In the genomic region with DNA sequence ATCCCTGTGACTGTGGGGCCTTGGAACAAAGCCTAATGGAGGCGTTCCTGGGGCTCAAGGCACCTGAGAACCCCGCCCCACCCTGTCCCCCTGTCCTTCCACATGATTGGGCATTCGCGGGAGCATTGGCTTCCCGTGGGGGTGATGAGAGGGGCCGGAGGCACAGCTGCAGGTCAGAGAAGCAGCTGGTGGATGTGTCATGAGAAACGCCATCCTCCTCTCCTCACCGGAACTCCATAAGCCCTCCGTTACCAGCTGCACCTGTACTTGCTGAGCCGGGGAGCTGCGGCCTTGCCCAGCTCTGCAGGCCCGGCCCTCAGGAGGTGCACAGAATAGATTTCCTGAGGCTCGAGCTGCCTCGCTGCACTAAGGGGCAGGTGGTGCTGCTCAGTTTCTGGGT, we compare ENCODE assay signal across 14 cellular contexts. TPM values are rescaled to one million over a fixed set of nuclear protein-coding genes. Genes with fewer than 3 reads are reported as not detected.
DNase-seq lines count a peak whose midpoint lies in the region; ATAC-seq and TF ChIP-seq lines count a peak whose summit lies in the region.
"Had no signal": no experiment of that assay in that cellular context is flagged by ENCODE, and none has a peak within 500 bp of the region (broad histone marks: within the 10 kb centered on the region; RNA-seq: fewer than 3 reads in every experiment).

No MANE protein-coding gene starts in this region.

- H3K9me3 ChIP-seq in Peyer's patch (no peaks in the 10 kb centered on the region), thoracic aorta (no peaks in the 10 kb centered on the region)

- H3K27me3 Mint-ChIP-seq in mesothelial cell of epicardium (ENCODE audit: low read depth) = no peaks in the 10 kb centered on the region
- H3K27me3 Mint-ChIP-seq: CD8-positive, alpha-beta memory T cell; central memory CD8-positive, alpha-beta T cell had no signal

- H3K36me3 ChIP-seq in Peyer's patch (peaks cover 0 to 67% (median 0%) of the 10 kb centered on the region in 3 donors), thoracic aorta (peaks cover 61% of the 10 kb centered on the region)

- no peak overlapping the region for H3K4me3 ChIP-seq in Peyer's patch
- H3K4me3 ChIP-seq in thoracic aorta = no peak overlapping the region

- H3K36me3 Mint-ChIP-seq in mesothelial cell of epicardium = peaks cover 27% of the 10 kb centered on the region

- DNase-seq in Peyer's patch = no peak
- DNase-seq in mesothelial cell of epicardium (ENCODE audit: low spot score in 2 of 2, unreplicated experiment in 2 of 2) = no peak
- DNase-seq in thoracic aorta (ENCODE audit: low spot score) = no peak
- no peak for DNase-seq in activated naive CD4-positive, alpha-beta T cell treated with anti-CD3 and anti-CD28 coated beads, Interleukin-2, amount 50 U/mL, for 16 hours
- DNase-seq in HuH-7.5 (ENCODE audit: low spot score) = no peak
- DNase-seq: activated naive CD4-positive, alpha-beta T cell treated with anti-CD3 and anti-CD28 coated beads for 36 hours; CD8-positive, alpha-beta memory T cell; midbrain; NCI-H1417 treated with DMSO at 0.1 percent for 48 hours; NCI-H446 treated with DMSO at 0.1 percent for 48 hours had no signal

- no peaks in the 10 kb centered on the region for H3K9me3 Mint-ChIP-seq in mesothelial cell of epicardium
- H3K9me3 Mint-ChIP-seq: activated naive CD4-positive, alpha-beta T cell treated with anti-CD3 and anti-CD28 coated beads for 36 hours; CD8-positive, alpha-beta memory T cell; central memory CD8-positive, alpha-beta T cell had no signal

- TF ChIP-seq CTCF in Peyer's patch (IDR thresholded peaks at IDR 0.05) = no peak
- no peak for TF ChIP-seq CTCF in mesothelial cell of epicardium (IDR thresholded peaks at IDR 0.05; ENCODE audit: unreplicated experiment)
- TF ChIP-seq CTCF in thoracic aorta (IDR thresholded peaks at IDR 0.05) = no peak

- H3K27ac Mint-ChIP-seq in mesothelial cell of epicardium = peak overlapping the region; percentile 36
- H3K27ac Mint-ChIP-seq: activated naive CD4-positive, alpha-beta T cell treated with anti-CD3 and anti-CD28 coated beads for 36 hours had no signal

- H3K4me3 Mint-ChIP-seq in mesothelial cell of epicardium = no peak overlapping the region
- H3K4me3 Mint-ChIP-seq: activated naive CD4-positive, alpha-beta T cell treated with anti-CD3 and anti-CD28 coated beads for 36 hours; CD8-positive, alpha-beta memory T cell; central memory CD8-positive, alpha-beta T cell had no signal

- H3K27me3 ChIP-seq in Peyer's patch = no peaks in the 10 kb centered on the region
- no peaks in the 10 kb centered on the region for H3K27me3 ChIP-seq in thoracic aorta (replicated peaks; ENCODE audit: insufficient read depth)

- ATAC-seq in thoracic aorta (ENCODE audit: insufficient number of reproducible peaks, low FRiP score, low read depth) = no peak
- ATAC-seq in GM21515 (IDR thresholded peaks at IDR 0.05; ENCODE audit: unreplicated experiment) = no peak
- ATAC-seq: esophagus mucosa had no signal

- H3K4me1 Mint-ChIP-seq in mesothelial cell of epicardium = peaks cover 17% of the 10 kb centered on the region

- H3K4me1 ChIP-seq in Peyer's patch = peaks cover 0 to 70% (median 15%) of the 10 kb centered on the region in 4 donors
- H3K4me1 ChIP-seq in thoracic aorta (ENCODE audit: control insufficient read depth in 1 of 2, low read depth in 2 of 2) = peaks cover 43 to 88% of the 10 kb centered on the region in 2 donors

- H3K27ac ChIP-seq in Peyer's patch (peak overlapping the region; percentile 50 to 96 (median 84)), cingulate gyrus (ENCODE audit: low read depth, low read length) (peak overlapping the region; percentile 47), thoracic aorta (peak overlapping the region; percentile 97 to 100)

- no peak for TF ChIP-seq POLR2A in Peyer's patch (IDR thresholded peaks at IDR 0.05)

RNA-seq across cellular contexts. Expression of a gene that starts 42.0 kb away (rescaled TPM):
- total RNA-seq in Peyer's patch (10 to 100 TPM in 1 of 4 donors, 1 to 10 TPM in 3; 5.8 to 56.8 (median 6.4) TPM), mesothelial cell of epicardium (6.1 to 6.8 TPM (median 6.7 TPM) in 3 replicates), thoracic aorta (1 to 10 TPM in 1 of 2 donors, under 1 TPM in 1; 0.81 to 2.1 TPM)

RNA-seq across cellular contexts. Expression of a gene that starts 54.8 kb away (rescaled TPM):
- total RNA-seq in Peyer's patch = 1,000 to 10,000 TPM in 1 of 4 donors, 100 to 1,000 TPM in 3; 360 to 1,049 (median 814) TPM
- total RNA-seq in mesothelial cell of epicardium = 452 to 469 TPM (median 460 TPM) in 3 replicates
- total RNA-seq in thoracic aorta = 1,000 to 10,000 TPM in 1 of 2 donors, 100 to 1,000 TPM in 1; 668 to 1,387 TPM

Comparison
In these comparisons a context has a peak if more than half of its experiments do, and no peak if none do; other contexts are left out.
1. H3K27ac ChIP-seq: peak in every context shown above with its lines; median percentile 98 in thoracic aorta; 84 in Peyer's patch; 47 in cingulate gyrus.